33 cellular contexts compared by ENCODE assay signal in the genomic region with DNA sequence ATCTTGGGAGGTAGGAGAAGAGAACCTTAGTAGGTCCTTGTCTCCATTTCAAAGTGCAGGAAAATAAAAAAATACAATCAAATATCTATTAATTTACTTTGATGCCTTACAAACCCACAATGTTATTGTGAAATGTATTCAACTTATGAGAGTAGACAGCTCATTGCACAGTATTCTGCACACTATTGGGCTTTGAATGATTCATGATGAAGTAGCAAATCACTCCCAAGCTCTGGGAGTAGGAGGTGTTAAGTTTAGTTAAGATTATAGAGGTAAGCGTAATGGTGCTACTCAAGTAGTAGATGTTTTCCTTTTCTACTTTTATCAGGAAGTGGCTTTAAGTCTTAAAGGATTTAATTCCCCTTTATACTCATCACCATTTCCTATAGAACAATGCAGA. TPM values are rescaled to one million over a fixed set of nuclear protein-coding genes. Genes with fewer than 3 reads are reported as not detected.
"Had no signal": no experiment of that assay in that cellular context is flagged by ENCODE, and none has a peak within 500 bp of the region (broad histone marks: within the 10 kb centered on the region; RNA-seq: fewer than 3 reads in every experiment).

No MANE protein-coding gene starts in this region.

- FAIRE-seq: TTC549 had no signal

- H3K27ac ChIP-seq: ascending aorta, cardiac muscle cell, WERI-Rb-1 had no signal

- H3K9me3 ChIP-seq: ascending aorta had no signal

- DNase-seq: activated CD4-positive, alpha-beta memory T cell treated with anti-CD3 and anti-CD28 coated beads, Interleukin-2, amount 10 ng/mL, durations not matched to agents 7 days and 5 days; activated CD4-positive, alpha-beta T cell treated with anti-CD3 and anti-CD28 coated beads for 1 hour; activated CD4-positive, alpha-beta T cell treated with anti-CD3 and anti-CD28 coated beads for 36 hours; activated CD4-positive, alpha-beta T cell treated with anti-CD3 and anti-CD28 coated beads for 48 hours; activated CD4-positive, alpha-beta T cell treated with anti-CD3 and anti-CD28 coated beads, Interleukin-2, amount 10 ng/mL, durations not matched to agents 7 days and 5 days; activated CD4-positive, alpha-beta T cell treated with anti-CD3 and anti-CD28 coated beads, Interleukin-2, amount 50 U/mL, for 48 hours; activated CD4-positive, CD25-positive, alpha-beta regulatory T cell; activated CD8-positive, alpha-beta memory T cell treated with anti-CD3 and anti-CD28 coated beads for 24 hours; activated CD8-positive, alpha-beta memory T cell treated with anti-CD3 and anti-CD28 coated beads, Interleukin-2, amount 10 ng/mL, durations not matched to agents 7 days and 5 days; activated CD8-positive, alpha-beta memory T cell treated with anti-CD3 and anti-CD28 coated beads, Interleukin-2, amount 50 U/mL, for 48 hours; activated CD8-positive, alpha-beta T cell treated with anti-CD3 and anti-CD28 coated beads, Interleukin-2, amount 10 ng/mL, durations not matched to agents 7 days and 5 days; activated effector memory CD4-positive, alpha-beta T cell treated with Interleukin-2 at 50 U/mL for 16 hours; activated gamma-delta T cell; activated naive CD4-positive, alpha-beta T cell treated with anti-CD3 and anti-CD28 coated beads, Interleukin-2, amount 10 ng/mL, durations not matched to agents 7 days and 5 days; activated naive CD4-positive, alpha-beta T cell treated with Interleukin-2 at 50 U/mL for 16 hours; activated naive CD8-positive, alpha-beta T cell treated with anti-CD3 and anti-CD28 coated beads, Interleukin-2, amount 10 ng/mL, durations not matched to agents 7 days and 5 days; activated naive CD8-positive, alpha-beta T cell treated with anti-CD3 and anti-CD28 coated beads, Interleukin-2, amount 50 U/mL, for 24 hours; activated T-cell treated with anti-CD3 and anti-CD28 coated beads, Interleukin-2, amount 50 U/mL, for 24 hours; activated T-cell treated with anti-CD3 and anti-CD28 coated beads, Interleukin-2, amount 50 U/mL, for 48 hours; amygdala; anterior cingulate cortex; caudate nucleus; cerebellar nuclear complex; T-helper 1 cell; T-helper 2 cell; T-helper 9 cell; WERI-Rb-1 had no signal

- ATAC-seq: activated CD4-positive, alpha-beta T cell treated with anti-CD3 and anti-CD28 coated beads for 36 hours; activated CD4-positive, CD25-positive, alpha-beta regulatory T cell treated with anti-CD3 and anti-CD28 coated beads, Interleukin-2, amount 50 U/mL, for 24 hours; activated CD8-positive, alpha-beta memory T cell treated with anti-CD3 and anti-CD28 coated beads, Interleukin-2, amount 10 ng/mL, durations not matched to agents 7 days and 5 days; activated CD8-positive, alpha-beta T cell treated with anti-CD3 and anti-CD28 coated beads, Interleukin-2, amount 10 ng/mL, durations not matched to agents 7 days and 5 days; activated naive CD8-positive, alpha-beta T cell treated with anti-CD3 and anti-CD28 coated beads, Interleukin-2, amount 50 U/mL, for 24 hours; WTC11 had no signal

- H3K4me1 ChIP-seq: ascending aorta had no signal

- H3K36me3 ChIP-seq: ascending aorta, cardiac muscle cell, WERI-Rb-1 had no signal

- H3K27me3 ChIP-seq: ascending aorta, cardiac muscle cell had no signal

- H3K4me3 ChIP-seq: ascending aorta, cardiac muscle cell had no signal

RNA-seq across cellular contexts. Expression of a gene that starts 32.8 kb away (rescaled TPM):
- total RNA-seq: activated CD4-positive, alpha-beta memory T cell treated with anti-CD3 and anti-CD28 coated beads, Interleukin-2, amount 10 ng/mL, durations not matched to agents 7 days and 5 days; activated CD4-positive, alpha-beta T cell treated with anti-CD3 and anti-CD28 coated beads for 36 hours; activated CD4-positive, alpha-beta T cell treated with anti-CD3 and anti-CD28 coated beads, Interleukin-2, amount 10 ng/mL, durations not matched to agents 7 days and 5 days; activated CD8-positive, alpha-beta memory T cell treated with anti-CD3 and anti-CD28 coated beads, Interleukin-2, amount 10 ng/mL, durations not matched to agents 7 days and 5 days; activated CD8-positive, alpha-beta T cell treated with anti-CD3 and anti-CD28 coated beads, Interleukin-2, amount 10 ng/mL, durations not matched to agents 7 days and 5 days; activated naive CD8-positive, alpha-beta T cell treated with anti-CD3 and anti-CD28 coated beads, Interleukin-2, amount 10 ng/mL, durations not matched to agents 7 days and 5 days; activated T-helper 2 cell treated with anti-CD3 and anti-CD28 coated beads, Interferon-gamma antibody, Interleukin-2, Interleukin-4, amounts not matched to agents 10 μg/mL and 5 μg/mL and 100 μg/mL, durations not matched to agents 14 hours and 24 hours and 36 hours; ascending aorta; cardiac muscle cell; WTC11 had no signal
- polyA plus RNA-seq: cardiac muscle cell had no signal
